16 cellular contexts compared by ENCODE assay signal in the genomic region with DNA sequence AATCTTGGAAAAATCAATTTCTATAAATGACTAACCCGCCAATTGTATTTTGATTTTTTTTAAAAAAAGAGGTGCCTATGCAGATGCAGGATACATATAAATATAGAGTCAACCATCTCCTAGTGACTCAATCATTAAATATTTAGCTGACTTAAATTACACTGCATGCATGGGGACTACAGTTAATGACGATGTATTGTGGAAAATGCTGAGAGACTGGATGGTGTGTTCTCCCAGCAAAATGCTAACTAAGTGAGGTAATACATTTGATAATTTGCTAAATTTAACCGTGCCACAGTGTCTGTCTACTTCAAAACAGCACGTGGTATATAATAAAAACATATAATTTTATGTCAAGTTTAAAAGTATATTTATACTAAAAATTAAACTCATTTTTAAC.
A peak's percentile ranks its signal among the peaks of the same experiment; 100 is the strongest.
DNase-seq lines count a peak whose midpoint lies in the region; ATAC-seq, FAIRE-seq and TF ChIP-seq lines count a peak whose summit lies in the region.
"Had no signal": no experiment of that assay in that cellular context is flagged by ENCODE, and none has a peak within 500 bp of the region (broad histone marks: within the 10 kb centered on the region; RNA-seq: fewer than 3 reads in every experiment).

No MANE protein-coding gene starts in this region.

- no peak for FAIRE-seq in HTR-8/SVneo (lab: Jason Lieb, UNC)

- H4K20me1 ChIP-seq in GM23248 (ENCODE audit: insufficient read depth): no peaks in the 10 kb centered on the region

- no peak overlapping the region for H3K27ac Mint-ChIP-seq in activated naive CD8-positive, alpha-beta T cell treated with anti-CD3 and anti-CD28 coated beads, Interleukin-2, amount 50 U/mL, for 24 hours
- H3K27ac Mint-ChIP-seq: CD4-positive, alpha-beta T cell had no signal

- 46 to 55% methylated on average over 4 of the region's 4 CpGs for WGBS in GM23248 (ENCODE audit: low coverage in 1 of 2, low lambda C conversion rate in 2 of 2, missing lambda C conversion rate in 2 of 2), 2 experiments
- 37 to 56% (median 47%) methylated on average over 4 of the region's 4 CpGs for WGBS in psoas muscle, 3 donors

- no peaks in the 10 kb centered on the region for H3K27me3 ChIP-seq in GM23248 (replicated peaks; ENCODE audit: insufficient read depth)
- no peaks in the 10 kb centered on the region for H3K27me3 ChIP-seq in psoas muscle (ENCODE audit: insufficient read depth in 3 of 3, low read length in 2 of 3)
- H3K27me3 ChIP-seq: BE2C had no signal

- no peaks in the 10 kb centered on the region for H3K9me3 Mint-ChIP-seq in activated naive CD8-positive, alpha-beta T cell treated with anti-CD3 and anti-CD28 coated beads, Interleukin-2, amount 50 U/mL, for 24 hours

- H3K9me2 ChIP-seq in GM23248 (ENCODE audit: insufficient read depth): no peaks in the 10 kb centered on the region

- H3K27me3 Mint-ChIP-seq in activated naive CD8-positive, alpha-beta T cell treated with anti-CD3 and anti-CD28 coated beads, Interleukin-2, amount 50 U/mL, for 24 hours: no peaks in the 10 kb centered on the region
- H3K27me3 Mint-ChIP-seq: CD4-positive, alpha-beta T cell had no signal

- H3K9ac ChIP-seq in GM23248: no peak overlapping the region

- H3K4me1 Mint-ChIP-seq in activated naive CD8-positive, alpha-beta T cell treated with anti-CD3 and anti-CD28 coated beads, Interleukin-2, amount 50 U/mL, for 24 hours: no peaks in the 10 kb centered on the region

- no peak overlapping the region for H3K4me2 ChIP-seq in GM23248 (ENCODE audit: unreplicated experiment)
- H3K4me2 ChIP-seq: PC-9 had no signal

- H3K27ac ChIP-seq in GM23248 (no peak overlapping the region), psoas muscle (no peak overlapping the region)
- H3K27ac ChIP-seq: PC-9 had no signal

- H3K36me3 ChIP-seq in GM23248 (ENCODE audit: low read depth): no peaks in the 10 kb centered on the region
- no peaks in the 10 kb centered on the region for H3K36me3 ChIP-seq in psoas muscle (ENCODE audit: insufficient read depth in 1 of 2, low read depth in 1 of 2)
- H3K36me3 ChIP-seq: BE2C had no signal

- H3K36me3 Mint-ChIP-seq in activated naive CD8-positive, alpha-beta T cell treated with anti-CD3 and anti-CD28 coated beads, Interleukin-2, amount 50 U/mL, for 24 hours (ENCODE audit: low read depth): no peaks in the 10 kb centered on the region

- no peak overlapping the region for H3K4me3 Mint-ChIP-seq in activated naive CD8-positive, alpha-beta T cell treated with anti-CD3 and anti-CD28 coated beads, Interleukin-2, amount 50 U/mL, for 24 hours
- H3K4me3 Mint-ChIP-seq: CD4-positive, alpha-beta T cell had no signal

- 0 out of 2 replicates have a peak, but pooled peaks cover 5% of the 10 kb centered on the region for H3F3A ChIP-seq in GM23248 (ENCODE audit: insufficient read depth)

- H2AFZ ChIP-seq in GM23248: no peak overlapping the region
- H2AFZ ChIP-seq: PC-9 had no signal

- H3K4me1 ChIP-seq in GM23248 (ENCODE audit: insufficient read depth) (peaks cover 5% of the 10 kb centered on the region), psoas muscle (peaks cover 10% of the 10 kb centered on the region)
- H3K4me1 ChIP-seq: BE2C had no signal

- intact Hi-C loops in psoas muscle (cut with DNase I): no loop called here

- no peaks in the 10 kb centered on the region for H3K79me2 ChIP-seq in GM23248 (ENCODE audit: insufficient read depth)

- TF ChIP-seq CTCF in psoas muscle (IDR thresholded peaks at IDR 0.05): no peak

- ATAC-seq in psoas muscle (peak in 3 of 4 donors; percentile 46 to 63 (median 56)), HG02642 (IDR thresholded peaks at IDR 0.05; ENCODE audit: poor library complexity, unreplicated experiment) (no peak)
- no peak for ATAC-seq in activated naive CD8-positive, alpha-beta T cell treated with anti-CD3 and anti-CD28 coated beads, Interleukin-2, amount 50 U/mL, for 24 hours
- ATAC-seq: HCT116 had no signal

- DNase-seq in GM23248 (peak; percentile 39), HTR-8/SVneo (ENCODE audit: insufficient read length, low spot score) (peak; percentile 15), fibroblast of gingiva (ENCODE audit: low read depth) (peak; percentile 71), psoas muscle (no peak)
- no peak for DNase-seq in activated naive CD8-positive, alpha-beta T cell treated with anti-CD3 and anti-CD28 coated beads, Interleukin-2, amount 50 U/mL, for 24 hours
- no peak for DNase-seq in stimulated activated naive CD4-positive, alpha-beta T cell (lab: John Stamatoyannopoulos, UW)
- DNase-seq: BE2C; CD4-positive, alpha-beta T cell; MM.1S; NCI-H1092 treated with DMSO at 0.1 percent for 48 hours; NCI-H1694; NCI-H2227 treated with DMSO at 0.1 percent for 48 hours; NCI-H524; PC-9 had no signal

- no peaks in the 10 kb centered on the region for H3K9me3 ChIP-seq in GM23248 (ENCODE audit: low read depth)
- no peaks in the 10 kb centered on the region for H3K9me3 ChIP-seq in psoas muscle
- H3K9me3 ChIP-seq: BE2C had no signal

- in situ Hi-C loops in GM23248 (cut with MboI): no loop called here

- no peak overlapping the region for H3K4me3 ChIP-seq in GM23248
- H3K4me3 ChIP-seq in psoas muscle: no peak overlapping the region
- H3K4me3 ChIP-seq: PC-9 had no signal

Comparison
In these comparisons a context has a peak if more than half of its experiments do, and no peak if none do; other contexts are left out.
1. DNase-seq: peak in GM23248 (single experiment), HTR-8/SVneo (single experiment) and fibroblast of gingiva (single experiment); none in psoas muscle (0 of 2), activated naive CD8-positive, alpha-beta T cell treated with anti-CD3 and anti-CD28 coated beads, Interleukin-2, amount 50 U/mL, for 24 hours (single experiment) and stimulated activated naive CD4-positive, alpha-beta T cell (0 of 6).
2. ATAC-seq: peak in psoas muscle (3 of 4); none in activated naive CD8-positive, alpha-beta T cell treated with anti-CD3 and anti-CD28 coated beads, Interleukin-2, amount 50 U/mL, for 24 hours (single experiment) and HG02642 (single experiment).